In genomic region chr2:162390801-162391200, GRCh38 we compare ENCODE assay signal across 1 cellular context.
TF ChIP-seq lines count a peak whose summit lies in the region.

No MANE protein-coding gene starts in this region.

TF ChIP-seq in GM23338, 12 proteins besides CTCF, POLR2A, EP300 and RAD21 (continued from another document):
- TF ChIP-seq REST (IDR thresholded peaks at IDR 0.05; ENCODE audit: unreplicated experiment) (no peak), EZH2 (IDR thresholded peaks at IDR 0.05; ENCODE audit: low read depth, unreplicated experiment) (no peak), STAT1 (IDR thresholded peaks at IDR 0.05; ENCODE audit: unreplicated experiment) (no peak), EZH2phosphoT487 (IDR thresholded peaks at IDR 0.05; ENCODE audit: unreplicated experiment) (no peak)
